31 cellular contexts compared by ENCODE assay signal in genomic region chr5:93591323-93591945, GRCh38. TPM values are rescaled to one million over a fixed set of nuclear protein-coding genes. Genes with fewer than 3 reads are reported as not detected.
A peak's percentile ranks its signal among the peaks of the same experiment; 100 is the strongest.
DNase-seq lines count a peak whose midpoint lies in the region; ATAC-seq, FAIRE-seq and TF ChIP-seq lines count a peak whose summit lies in the region.
"Had no signal": no experiment of that assay in that cellular context is flagged by ENCODE, and none has a peak within 500 bp of the region (broad histone marks: within the 10 kb centered on the region; RNA-seq: fewer than 3 reads in every experiment).

No MANE protein-coding gene starts in this region.

- H2AFZ ChIP-seq in IMR-90 (replicated peaks; ENCODE audit: low read length, poor library complexity), result peak overlapping the region; percentile 36

- H4K91ac ChIP-seq in IMR-90 (ENCODE audit: insufficient read depth, low read depth, low read length), result peak overlapping the region; percentile 43

- H3K36me3 Mint-ChIP-seq in brain, result peaks cover 84% of the 10 kb centered on the region

- no TSS peak for BruUV-seq in IMR-90 (replicated peaks; lab: Mats Ljungman, UMichigan)

- H4K8ac ChIP-seq in IMR-90 (ENCODE audit: low read depth in 2 of 2, low read length in 2 of 2), result peak overlapping the region; percentile 35 to 44; a peak in 2 of 4 replicates

- H3K4me1 ChIP-seq in IMR-90 (ENCODE audit: control insufficient read depth, insufficient read depth, low read length) (peaks cover 26% of the 10 kb centered on the region), kidney (ENCODE audit: control insufficient read depth in 1 of 2, insufficient read depth in 1 of 2, low read depth in 1 of 2, low read length in 2 of 2) (peaks cover 3 to 14% of the 10 kb centered on the region in 2 donors), skeletal muscle satellite cell (ENCODE audit: control insufficient read depth, insufficient read depth, low read length) (peaks cover 47% of the 10 kb centered on the region)
- H3K4me1 ChIP-seq: prostate gland had no signal

- TF ChIP-seq CTCF in IMR-90 (conservative IDR thresholded peaks at IDR 0.05; ENCODE audit: low read depth, low read length) (no peak), brain (conservative IDR thresholded peaks at IDR 0.05) (no peak), kidney (IDR thresholded peaks at IDR 0.05; ENCODE audit: borderline replicate concordance, extremely low read depth, insufficient read depth) (no peak)

- peak overlapping the region; percentile 1; the same call in 1 of the 2 replicates for H3K4me3 ChIP-seq in IMR-90 (ENCODE audit: insufficient read depth, low read depth, low read length)
- peak overlapping the region; percentile 19 to 61 for H3K4me3 ChIP-seq in kidney (ENCODE audit: low read length in 2 of 2)
- H3K4me3 ChIP-seq in skeletal muscle satellite cell (ENCODE audit: low read length), result peak overlapping the region; percentile 13
- H3K4me3 ChIP-seq: GM12878, lower lobe of right lung, mucosa of descending colon, smooth muscle cell had no signal

- peak overlapping the region; percentile 47 for H2AK9ac ChIP-seq in IMR-90 (replicated peaks; ENCODE audit: low read depth, low read length, poor library complexity)

- peak overlapping the region; percentile 42 for H3K4ac ChIP-seq in IMR-90 (ENCODE audit: low read depth, low read length)

- H3K27ac Mint-ChIP-seq in brain, result peak overlapping the region; percentile 99 to 100 (median 100)
- H3K27ac Mint-ChIP-seq: T-helper 1 cell treated with Interleukin-12 subunit alpha and Interleukin-12 subunit beta and Interleukin-4 antibody, amounts not matched to agents 30 μg/mL and 1 μg/mL, for 36 hours had no signal

- dilution Hi-C loops in IMR-90 (cut with HindIII; ENCODE audit: low sequenced_read_pairs, unreplicated experiment), result no loop called here

- H3K23ac ChIP-seq in IMR-90 (ENCODE audit: low read depth, low read length), result peak overlapping the region; percentile 82

- CTCF ChIA-PET in IMR-90 (lab: Yijun Ruan, JAX), result interaction anchor here (1.0 to 2.5 kb wide), 3 partner anchors 10 to 209 kb away, joined by 3 to 6 read pairs (median 4); no protein-coding TSS in a partner anchor

- TF ChIP-seq POLR2A in IMR-90 (IDR thresholded peaks at IDR 0.05; ENCODE audit: low read depth, low read length), result no peak

- H3K4me2 ChIP-seq in IMR-90 (ENCODE audit: low read depth, low read length), result peak overlapping the region; percentile 96
- peak overlapping the region; percentile 72 for H3K4me2 ChIP-seq in skeletal muscle satellite cell (ENCODE audit: low read length)
- H3K4me2 ChIP-seq: smooth muscle cell had no signal

- peak overlapping the region; percentile 93 to 98 (median 96) for H3K4me3 Mint-ChIP-seq in brain
- H3K4me3 Mint-ChIP-seq: central memory CD8-positive, alpha-beta T cell; T-helper 1 cell treated with Interleukin-12 subunit alpha and Interleukin-12 subunit beta and Interleukin-4 antibody, amounts not matched to agents 30 μg/mL and 1 μg/mL, for 36 hours had no signal

- 0% methylated on average over 1 of the region's 4 CpGs; no CpG with 5 or more reads in 1 of the 2 experiments for WGBS in IMR-90 (ENCODE audit: extremely low coverage in 2 of 2, insufficient read length in 1 of 2), 2 experiments

- peak overlapping the region; percentile 67 for H3K27ac ChIP-seq in IMR-90 (ENCODE audit: insufficient read depth, low read length)
- H3K27ac ChIP-seq in kidney (ENCODE audit: low read depth in 2 of 2, low read length in 2 of 2), result peak overlapping the region in 1 of 2 donors; percentile 3
- H3K27ac ChIP-seq: C4-2B, HL-60, lower lobe of right lung had no signal

- H3K9me3 ChIP-seq in IMR-90 (ENCODE audit: control insufficient read depth, insufficient read depth, low read length), result no peaks in the 10 kb centered on the region
- H3K9me3 ChIP-seq in kidney (ENCODE audit: control insufficient read depth in 1 of 2, low read length in 2 of 2), result no peaks in the 10 kb centered on the region
- H3K9me3 ChIP-seq in skeletal muscle satellite cell (replicated peaks; ENCODE audit: low read length), result no peaks in the 10 kb centered on the region
- H3K9me3 ChIP-seq: adrenal gland, lower lobe of right lung, mucosa of descending colon, prostate gland had no signal

- peak overlapping the region; percentile 47 for H2BK120ac ChIP-seq in IMR-90 (ENCODE audit: low read depth, low read length)

- H2BK5ac ChIP-seq in IMR-90 (ENCODE audit: low read depth, low read length, poor library complexity, severe bottlenecking), result peak overlapping the region; percentile 3

- peak overlapping the region; percentile 32; the same call in 1 of the 2 replicates for H4K5ac ChIP-seq in IMR-90 (ENCODE audit: low read depth, low read length)

- H3K9me3 Mint-ChIP-seq in brain, result peaks cover 0 to 12% (median 0%) of the 10 kb centered on the region in 5 experiments
- H3K9me3 Mint-ChIP-seq: central memory CD8-positive, alpha-beta T cell had no signal

- H3K56ac ChIP-seq in IMR-90 (ENCODE audit: extremely low read depth, insufficient read depth, low read length), result no peak overlapping the region; the same call in 1 of the 2 replicates

- H2BK15ac ChIP-seq in IMR-90 (ENCODE audit: low read depth, low read length), result peak overlapping the region; percentile 38; the same call in 1 of the 3 replicates

- H3K14ac ChIP-seq in IMR-90 (replicated peaks; ENCODE audit: low read depth, low read length), result peak overlapping the region; percentile 48; the same call in 1 of the 2 replicates

- H2AK5ac ChIP-seq in IMR-90 (ENCODE audit: low read depth, low read length), result peak overlapping the region; percentile 20

- H2BK20ac ChIP-seq in IMR-90 (ENCODE audit: low read depth, low read length), result no peak overlapping the region

- H3K9me1 ChIP-seq in IMR-90 (ENCODE audit: insufficient read depth, low read length), result peaks cover 3% of the 10 kb centered on the region; the same call in 1 of the 2 replicates

- peaks cover 11% of the 10 kb centered on the region for H4K20me1 ChIP-seq in IMR-90 (ENCODE audit: insufficient read depth, low read length)

- in situ Hi-C loops in IMR-90 (cut with MboI; ENCODE audit: low sequenced_read_pairs), result loop anchor here (25.0 kb wide), 2 partner anchors 679 to 1279 kb away; no protein-coding TSS in a partner anchor

- POLR2A ChIA-PET in IMR-90 (lab: Charles Lee; ENCODE audit: unreplicated experiment), result interaction anchor here (2.0 kb wide), 1 partner anchor 10 kb away, joined by 5 read pairs; no protein-coding TSS in a partner anchor

- peaks cover 26% of the 10 kb centered on the region for H3K27me3 Mint-ChIP-seq in brain

- H3K79me1 ChIP-seq in IMR-90 (ENCODE audit: low read depth in 1 of 2, low read length in 2 of 2), result peaks cover 0 to 30% of the 10 kb centered on the region in 2 experiments; a peak in 2 of 4 replicates

- H3K36me3 ChIP-seq in IMR-90 (ENCODE audit: control insufficient read depth, insufficient read depth, low read length), result peaks cover 62% of the 10 kb centered on the region
- peaks cover 0 to 4% of the 10 kb centered on the region in 2 donors for H3K36me3 ChIP-seq in kidney (ENCODE audit: control insufficient read depth in 1 of 2, insufficient read depth in 2 of 2, low read length in 2 of 2)
- peaks cover 83% of the 10 kb centered on the region for H3K36me3 ChIP-seq in skeletal muscle satellite cell (ENCODE audit: insufficient read depth, low read length)
- H3K36me3 ChIP-seq: lower lobe of right lung, prostate gland had no signal

- H3K9ac ChIP-seq in IMR-90 (ENCODE audit: low read depth, low read length) (peak overlapping the region; percentile 63), kidney (ENCODE audit: low read length in 2 of 2) (peak overlapping the region in 1 of 2 donors; percentile 17), skeletal muscle satellite cell (ENCODE audit: low read depth, low read length) (no peak overlapping the region)

- intact Hi-C loops in IMR-90 (cut with micrococcal nuclease) (loop anchor here (2.0 to 5.0 kb wide), 2 partner anchors 209 to 1949 kb away; no protein-coding TSS in a partner anchor), kidney (cut with DNase I) (no loop called here)

- no peak for FAIRE-seq in kidney (lab: Jason Lieb, UNC)
- FAIRE-seq: H54, urothelium cell line had no signal

- no peaks in the 10 kb centered on the region for H3K27me3 ChIP-seq in IMR-90 (ENCODE audit: control insufficient read depth, insufficient read depth, low read length)
- no peaks in the 10 kb centered on the region for H3K27me3 ChIP-seq in skeletal muscle satellite cell (ENCODE audit: control insufficient read depth, insufficient read depth, low read length)
- H3K27me3 ChIP-seq: adrenal gland had no signal

- ATAC-seq in IMR-90 (ENCODE audit: low read depth) (no peak), GM18511 (IDR thresholded peaks at IDR 0.05; ENCODE audit: unreplicated experiment) (no peak), HG03025 (IDR thresholded peaks at IDR 0.05; ENCODE audit: low FRiP score, unreplicated experiment) (no peak)
- ATAC-seq: GM12878, lower lobe of right lung, mucosa of descending colon had no signal

- H3K18ac ChIP-seq in IMR-90 (ENCODE audit: low read depth, low read length), result peak overlapping the region; percentile 54

- DNase-seq in IMR-90, result no peak
- DNase-seq in kidney, result no peak
- DNase-seq in NCI-H1417 (lab: John Stamatoyannopoulos, UW), result no peak
- DNase-seq: activated CD4-positive, alpha-beta T cell treated with anti-CD3 and anti-CD28 coated beads for 4 hours; activated naive CD4-positive, alpha-beta T cell treated with Interleukin-2 at 50 U/mL for 16 hours; activated T-cell treated with anti-CD3 and anti-CD28 coated beads, Interleukin-2, amount 50 U/mL, for 48 hours; DND-41; effector CD4-positive, alpha-beta T cell; foreskin melanocyte; hippocampal formation; lower lobe of right lung; mucosa of descending colon; NCI-H1092 treated with DMSO at 0.1 percent for 48 hours; NCI-H1930; NCI-H69; stimulated activated CD4-positive, alpha-beta T cell treated with anti-CD3 and anti-CD28 coated beads, Interleukin-2, amount 100 ng/mL, for 24 hours had no signal

- TF ChIP-seq RAD21 in IMR-90 (IDR thresholded peaks at IDR 0.05; ENCODE audit: low read length), result no peak

- peaks cover 76% of the 10 kb centered on the region for H3K4me1 Mint-ChIP-seq in brain

RNA-seq across cellular contexts. Expression of gene NR2F1, which starts 8.4 kb away (rescaled TPM):
- total RNA-seq in IMR-90 (2012; rRNA removed), result 18.1 and 19.0 TPM in 2 replicates
- 160 and 175 TPM in 2 replicates for polyA plus RNA-seq in IMR-90 (2012; rRNA removed)
- 80.6 and 211 TPM in 2 replicates for polyA plus RNA-seq in IMR-90 (2012; cell fraction: cytosol; rRNA removed)
- 153 and 546 TPM in 2 replicates for polyA plus RNA-seq in IMR-90 (2012; cell fraction: nucleus; rRNA removed; ENCODE audit: low replicate concordance)
- polyA plus RNA-seq in brain (ENCODE audit: insufficient read depth, low read depth, low replicate concordance), result 356 TPM
- 49.5 TPM for total RNA-seq in kidney
- polyA plus RNA-seq in kidney (ENCODE audit: insufficient read depth, low read depth, low replicate concordance), result 22.8 TPM
- 15.7 and 19.5 TPM in 2 replicates for total RNA-seq in skeletal muscle satellite cell (2012; rRNA removed)
- total RNA-seq: activated CD8-positive, alpha-beta memory T cell treated with anti-CD3 and anti-CD28 coated beads for 36 hours had no signal

RNA-seq across cellular contexts. Expression of gene NR2F1-AS1, which starts 10.4 kb away (rescaled TPM):
- total RNA-seq in IMR-90 (2012; rRNA removed) (12.5 and 17.8 TPM in 2 replicates), kidney (13.0 TPM)
- polyA plus RNA-seq in IMR-90 (2012; rRNA removed) (12.1 and 12.8 TPM in 2 replicates), brain (ENCODE audit: insufficient read depth, low read depth, low replicate concordance) (35.2 TPM), kidney (ENCODE audit: insufficient read depth, low read depth, low replicate concordance) (16.0 TPM)
- polyA plus RNA-seq in IMR-90 (2012; cell fraction: cytosol; rRNA removed), result 3.6 and 4.5 TPM in 2 replicates
- polyA plus RNA-seq in IMR-90 (2012; cell fraction: nucleus; rRNA removed; ENCODE audit: low replicate concordance), result 7.6 and 30.6 TPM in 2 replicates
- total RNA-seq in skeletal muscle satellite cell (2012; rRNA removed), result 11.6 and 18.8 TPM in 2 replicates
- total RNA-seq: activated CD8-positive, alpha-beta memory T cell treated with anti-CD3 and anti-CD28 coated beads for 36 hours had no signal
